Comparison of ENCODE assay signal across 8 cellular contexts in genomic region chr3:155853214-155854146, GRCh38. TPM values are rescaled to one million over a fixed set of nuclear protein-coding genes. Genes with fewer than 3 reads are reported as not detected.
DNase-seq lines count a peak whose midpoint lies in the region; ATAC-seq and TF ChIP-seq lines count a peak whose summit lies in the region.

No MANE protein-coding gene starts in this region.

- H3K27me3 ChIP-seq in GM23248 (replicated peaks; ENCODE audit: insufficient read depth) (no peaks in the 10 kb centered on the region), MM.1S (replicated peaks; ENCODE audit: insufficient read depth, low read length) (no peaks in the 10 kb centered on the region)

- peak overlapping the region; percentile 98 for H3K4me2 ChIP-seq in GM23248 (ENCODE audit: unreplicated experiment)
- peak overlapping the region; percentile 92 for H3K4me2 ChIP-seq in MM.1S (ENCODE audit: low read depth, low read length)

- peaks cover 53% of the 10 kb centered on the region for H3K79me2 ChIP-seq in GM23248 (ENCODE audit: insufficient read depth)
- peaks cover 53% of the 10 kb centered on the region for H3K79me2 ChIP-seq in MM.1S (ENCODE audit: low read length)

- H3K4me1 Mint-ChIP-seq in progenitor cell of endocrine pancreas (ENCODE audit: low read depth) = peaks cover 23% of the 10 kb centered on the region

- H4K20me1 ChIP-seq in GM23248 (ENCODE audit: insufficient read depth) (no peaks in the 10 kb centered on the region), MM.1S (ENCODE audit: insufficient read depth, low read length) (0 out of 2 replicates have a peak, but pooled peaks cover 6% of the 10 kb centered on the region)

- H3F3A ChIP-seq in GM23248 (ENCODE audit: insufficient read depth) (no peaks in the 10 kb centered on the region), MM.1S (ENCODE audit: insufficient read depth, low read length) (peaks cover 22% of the 10 kb centered on the region)

- H3K4me1 ChIP-seq in GM23248 (ENCODE audit: insufficient read depth) (peaks cover 12% of the 10 kb centered on the region), MM.1S (ENCODE audit: low read length) (peaks cover 15% of the 10 kb centered on the region)

- H3K4me3 ChIP-seq in GM23248 (peak overlapping the region; percentile 81), MM.1S (ENCODE audit: low read length) (peak overlapping the region; percentile 82)

- H3K9ac ChIP-seq in GM23248 (peak overlapping the region; percentile 84), MM.1S (ENCODE audit: low read length) (peak overlapping the region; percentile 81)

- H2AFZ ChIP-seq in GM23248 (peak overlapping the region; percentile 81), MM.1S (ENCODE audit: low read length) (peak overlapping the region; percentile 55)

- H3K27ac Mint-ChIP-seq in progenitor cell of endocrine pancreas = peak overlapping the region; percentile 97

- peak; percentile 21 for DNase-seq in GM03348 (ENCODE audit: low spot score)
- peak; percentile 64 for DNase-seq in GM23248
- peak; percentile 44 for DNase-seq in MM.1S
- DNase-seq in activated gamma-delta T cell treated with anti-CD3 and anti-CD28 coated beads, Interleukin-2, amount 50 U/mL, for 16 hours (ENCODE audit: low read depth) = peak; percentile 9
- DNase-seq in left cardiac atrium = peak; percentile 45
- DNase-seq in progenitor cell of endocrine pancreas (ENCODE audit: low spot score, unreplicated experiment) = peak; percentile 18
- DNase-seq in superior temporal gyrus (ENCODE audit: extremely low spot score) = no peak

- peaks cover 7% of the 10 kb centered on the region for H3K27me3 Mint-ChIP-seq in progenitor cell of endocrine pancreas

- peak overlapping the region; percentile 96 for H3K4me3 Mint-ChIP-seq in progenitor cell of endocrine pancreas (ENCODE audit: low read depth)

- in situ Hi-C loops in GM23248 (cut with MboI) = no loop called here

- no peaks in the 10 kb centered on the region for H3K9me2 ChIP-seq in GM23248 (ENCODE audit: insufficient read depth)
- H3K9me2 ChIP-seq in MM.1S (replicated peaks; ENCODE audit: insufficient read depth, low read length) = no peaks in the 10 kb centered on the region

- TF ChIP-seq CTCF in MM.1S (IDR thresholded peaks at IDR 0.05; ENCODE audit: low read length) (peak; percentile 19; the same call in 1 of the 2 replicates), progenitor cell of endocrine pancreas (IDR thresholded peaks at IDR 0.05; ENCODE audit: unreplicated experiment) (peak; percentile 28)

- peak in 1 of 2 donors; percentile 4 for ATAC-seq in left cardiac atrium
- no peak for ATAC-seq in HG02798 (IDR thresholded peaks at IDR 0.05; ENCODE audit: poor library complexity, unreplicated experiment)

- no peaks in the 10 kb centered on the region for H3K36me3 Mint-ChIP-seq in progenitor cell of endocrine pancreas (ENCODE audit: insufficient read depth)

- H3K27ac ChIP-seq in GM23248 = peak overlapping the region; percentile 70
- peak overlapping the region; percentile 77 for H3K27ac ChIP-seq in MM.1S (ENCODE audit: low read length)

- intact Hi-C loops in left cardiac atrium (cut with DNase I) = loop anchor here in 1 of 2 donors (10.0 kb wide), 1 partner anchor 49 kb away; the partner anchor contains the start of gene C3orf33

- H3K9me3 Mint-ChIP-seq in progenitor cell of endocrine pancreas (ENCODE audit: low read depth) = peaks cover 4% of the 10 kb centered on the region

- WGBS in GM23248 (ENCODE audit: low coverage in 1 of 2, low lambda C conversion rate in 2 of 2, missing lambda C conversion rate in 2 of 2), 2 experiments = 2% methylated on average over 45 of the region's 45 CpGs

- H3K36me3 ChIP-seq in GM23248 (ENCODE audit: low read depth) (no peaks in the 10 kb centered on the region), MM.1S (replicated peaks; ENCODE audit: insufficient read depth, low read length) (0 out of 2 replicates have a peak, but pooled peaks cover 3% of the 10 kb centered on the region)

- H3K9me3 ChIP-seq in GM23248 (ENCODE audit: low read depth) (no peaks in the 10 kb centered on the region), MM.1S (replicated peaks; ENCODE audit: insufficient read depth, low read length) (no peaks in the 10 kb centered on the region)

RNA-seq across cellular contexts. Expression of gene SLC33A1, which starts 0.7 kb away (rescaled TPM):
- 43.8 and 49.3 TPM in 2 replicates for total RNA-seq in GM23248 (2014; rRNA removed; shearing (Covaris generic))
- polyA plus RNA-seq in GM23248 (2016; fragmentation: Nextera tagmentation; extraction: Ambion mirVana) = 23.3 and 24.9 TPM in 2 replicates
- total RNA-seq in left cardiac atrium (10 to 100 TPM; 20.4 to 26.6 TPM), progenitor cell of endocrine pancreas (23.2 and 23.7 TPM in 2 replicates)

RNA-seq across cellular contexts. Expression of gene GMPS, which starts 17.0 kb away (rescaled TPM):
- 49.0 and 71.7 TPM in 2 replicates for total RNA-seq in GM23248 (2014; rRNA removed; shearing (Covaris generic))
- 58.2 and 65.1 TPM in 2 replicates for polyA plus RNA-seq in GM23248 (2016; fragmentation: Nextera tagmentation; extraction: Ambion mirVana)
- 10 to 100 TPM; 29.3 to 39.6 TPM for total RNA-seq in left cardiac atrium
- 74.5 and 76.0 TPM in 2 replicates for total RNA-seq in progenitor cell of endocrine pancreas

RNA-seq across cellular contexts. Expression of gene C3orf33, which starts 47.4 kb away (rescaled TPM):
- 2.1 and 3.9 TPM in 2 replicates for total RNA-seq in GM23248 (2014; rRNA removed; shearing (Covaris generic))
- 4.6 and 4.7 TPM in 2 replicates for polyA plus RNA-seq in GM23248 (2016; fragmentation: Nextera tagmentation; extraction: Ambion mirVana)
- 1 to 10 TPM; 5.5 to 6.9 TPM for total RNA-seq in left cardiac atrium
- 4.4 and 5.3 TPM in 2 replicates for total RNA-seq in progenitor cell of endocrine pancreas
